Comparison of ENCODE assay signal across 8 cellular contexts in the genomic region with DNA sequence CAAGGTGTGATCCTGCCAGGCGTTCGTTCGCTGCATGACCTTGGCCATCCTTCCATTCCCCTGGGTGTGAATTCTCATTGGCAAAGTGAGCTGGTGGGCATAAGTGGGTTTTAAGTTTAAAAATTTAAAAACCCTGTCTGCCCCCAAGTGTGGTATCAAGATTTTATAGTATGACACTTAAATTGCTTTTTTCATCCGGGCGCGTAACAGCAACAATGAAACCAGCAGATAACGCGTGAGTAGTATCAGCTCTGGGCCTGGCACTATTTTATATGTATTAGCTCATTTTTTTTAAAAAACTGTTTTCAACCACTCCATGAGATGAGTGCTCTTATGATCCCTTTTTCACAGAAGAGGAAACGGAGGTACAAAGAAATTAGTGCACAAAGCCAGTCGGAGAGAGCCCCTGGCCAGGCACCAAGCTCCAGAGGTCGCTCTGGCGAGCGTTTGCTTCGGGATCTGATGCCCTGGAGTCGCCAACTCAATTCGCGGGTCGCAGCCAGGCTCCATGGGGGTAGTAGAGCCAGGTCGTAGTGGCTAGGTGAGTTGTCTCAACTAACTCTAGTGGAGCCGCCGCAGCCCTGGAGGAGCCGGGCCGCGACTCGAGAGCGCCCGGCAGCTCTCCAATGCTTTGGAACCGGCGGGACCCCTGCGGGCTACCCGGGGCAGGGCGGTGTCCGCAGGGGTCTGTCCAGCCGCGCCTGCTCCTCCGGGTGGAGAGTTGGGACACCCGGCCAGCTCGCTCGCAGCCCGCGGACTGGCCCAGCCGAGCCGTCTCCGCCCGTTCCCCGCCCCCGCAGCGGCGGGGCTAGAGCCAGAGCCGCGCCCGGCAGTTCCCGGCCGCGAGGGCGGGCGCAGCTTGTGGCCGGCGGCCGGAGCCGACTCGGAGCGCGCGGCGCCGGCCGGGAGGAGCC. TPM values are rescaled to one million over a fixed set of nuclear protein-coding genes. Genes with fewer than 3 reads are reported as not detected.
DNase-seq lines count a peak whose midpoint lies in the region; ATAC-seq and TF ChIP-seq lines count a peak whose summit lies in the region.

A gene with protein sequence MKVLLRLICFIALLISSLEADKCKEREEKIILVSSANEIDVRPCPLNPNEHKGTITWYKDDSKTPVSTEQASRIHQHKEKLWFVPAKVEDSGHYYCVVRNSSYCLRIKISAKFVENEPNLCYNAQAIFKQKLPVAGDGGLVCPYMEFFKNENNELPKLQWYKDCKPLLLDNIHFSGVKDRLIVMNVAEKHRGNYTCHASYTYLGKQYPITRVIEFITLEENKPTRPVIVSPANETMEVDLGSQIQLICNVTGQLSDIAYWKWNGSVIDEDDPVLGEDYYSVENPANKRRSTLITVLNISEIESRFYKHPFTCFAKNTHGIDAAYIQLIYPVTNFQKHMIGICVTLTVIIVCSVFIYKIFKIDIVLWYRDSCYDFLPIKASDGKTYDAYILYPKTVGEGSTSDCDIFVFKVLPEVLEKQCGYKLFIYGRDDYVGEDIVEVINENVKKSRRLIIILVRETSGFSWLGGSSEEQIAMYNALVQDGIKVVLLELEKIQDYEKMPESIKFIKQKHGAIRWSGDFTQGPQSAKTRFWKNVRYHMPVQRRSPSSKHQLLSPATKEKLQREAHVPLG (plus strand): TSS at position 832 of the 914 bp plus-strand sequence. CDS start 14,979 bp downstream, outside the sequence.

- POLR2A ChIA-PET in activated CD4-positive, alpha-beta T cell treated with anti-CD3 and anti-CD28 coated beads for 36 hours (lab: Charles Lee): interaction anchor here (1.2 kb wide), 1 partner anchor 143 kb away, joined by 4 read pairs; no protein-coding TSS in a partner anchor

- peak within 1 kb of the TSS; percentile 90 for H3K27ac Mint-ChIP-seq in activated CD4-positive, alpha-beta T cell treated with anti-CD3 and anti-CD28 coated beads for 36 hours
- no peak within 1 kb of the TSS for H3K27ac Mint-ChIP-seq in endothelial cell (ENCODE audit: unreplicated experiment)

- H3K9me3 Mint-ChIP-seq in activated CD4-positive, alpha-beta T cell treated with anti-CD3 and anti-CD28 coated beads for 36 hours (ENCODE audit: low read depth): peaks cover 48% of the 10 kb centered on the region
- peaks cover 11% of the 10 kb centered on the region for H3K9me3 Mint-ChIP-seq in endothelial cell (ENCODE audit: unreplicated experiment)

- H3K27me3 Mint-ChIP-seq in activated CD4-positive, alpha-beta T cell treated with anti-CD3 and anti-CD28 coated beads for 36 hours: peaks cover 24% of the 10 kb centered on the region
- H3K27me3 Mint-ChIP-seq in endothelial cell (ENCODE audit: unreplicated experiment): peaks cover 19% of the 10 kb centered on the region

- H3K9me3 ChIP-seq in lung (ENCODE audit: control insufficient read depth in 2 of 2, insufficient read depth in 1 of 2, low read length in 1 of 2) (peaks cover 8 to 23% of the 10 kb centered on the region in 2 donors), thymus (ENCODE audit: control insufficient read depth) (no peaks in the 10 kb centered on the region)

- peak; percentile 47 for DNase-seq in activated CD4-positive, alpha-beta T cell treated with anti-CD3 and anti-CD28 coated beads for 36 hours
- DNase-seq in activated CD4-positive, alpha-beta T cell treated with anti-CD3 and anti-CD28 coated beads, Interleukin-2, amount 50 U/mL, for 4 hours: no peak
- peak; percentile 61 for DNase-seq in endothelial cell (ENCODE audit: low spot score)
- DNase-seq in lung (ENCODE audit: low spot score): peak; percentile 82
- no peak for DNase-seq in SHP77 treated with DMSO at 0.1 percent for 48 hours (lab: John Stamatoyannopoulos, UW)

- intact Hi-C loops in activated CD4-positive, alpha-beta T cell treated with anti-CD3 and anti-CD28 coated beads for 36 hours (cut with DNase I, micrococcal nuclease): no loop called here

- peaks cover 7 to 10% of the 10 kb centered on the region in 2 donors for H3K36me3 ChIP-seq in lung (ENCODE audit: control insufficient read depth in 2 of 2, insufficient read depth in 2 of 2, low read length in 2 of 2)
- no peaks in the 10 kb centered on the region for H3K36me3 ChIP-seq in thymus (ENCODE audit: control insufficient read depth, insufficient read depth)

- peak within 1 kb of the TSS; percentile 67 for H3K4me3 ChIP-seq in lung
- peak within 1 kb of the TSS; percentile 25 for H3K4me3 ChIP-seq in thymus (ENCODE audit: low read length)

- CTCF ChIA-PET in activated CD4-positive, alpha-beta T cell treated with anti-CD3 and anti-CD28 coated beads for 36 hours (lab: Charles Lee): interaction anchor here (0.5 to 1.7 kb wide), 6 partner anchors 8 to 136 kb away, joined by 3 to 7 read pairs (median 4); no protein-coding TSS in a partner anchor

- H3K27ac ChIP-seq in lung (ENCODE audit: low read depth in 1 of 2, low read length in 1 of 2) (peak within 1 kb of the TSS; percentile 85 to 95), thymus (ENCODE audit: low read depth) (peak within 1 kb of the TSS; percentile 80)

- H3K36me3 Mint-ChIP-seq in activated CD4-positive, alpha-beta T cell treated with anti-CD3 and anti-CD28 coated beads for 36 hours (ENCODE audit: low read depth): peaks cover 77% of the 10 kb centered on the region
- peaks cover 18% of the 10 kb centered on the region for H3K36me3 Mint-ChIP-seq in endothelial cell (ENCODE audit: low read depth, unreplicated experiment)

- ATAC-seq in activated CD4-positive, alpha-beta T cell treated with anti-CD3 and anti-CD28 coated beads for 36 hours: peak; percentile 38
- ATAC-seq in SK-N-SH treated with all-trans-retinoic acid at 6 μM for 48 hours: peak; percentile 87
- ATAC-seq in lung (ENCODE audit: insufficient read depth, low FRiP score): peak; percentile 85
- ATAC-seq in GM18873 (IDR thresholded peaks at IDR 0.05; ENCODE audit: low FRiP score, unreplicated experiment): no peak

- peak within 1 kb of the TSS; percentile 80 for H3K4me3 Mint-ChIP-seq in activated CD4-positive, alpha-beta T cell treated with anti-CD3 and anti-CD28 coated beads for 36 hours
- peak within 1 kb of the TSS; percentile 85 for H3K4me3 Mint-ChIP-seq in endothelial cell (ENCODE audit: unreplicated experiment)

- TF ChIP-seq CTCF in endothelial cell (IDR thresholded peaks at IDR 0.05; ENCODE audit: unreplicated experiment) (no peak), lung (IDR thresholded peaks at IDR 0.05; ENCODE audit: control extremely low read depth, extremely low read depth) (no peak)

- H3K4me1 ChIP-seq in lung (ENCODE audit: control insufficient read depth in 2 of 2, insufficient read depth in 2 of 2, low read length in 2 of 2): peaks cover 2 to 23% of the 10 kb centered on the region in 2 donors
- H3K4me1 ChIP-seq in thymus (ENCODE audit: control insufficient read depth, insufficient read depth, low read length): no peaks in the 10 kb centered on the region

- peaks cover 56% of the 10 kb centered on the region for H3K4me1 Mint-ChIP-seq in activated CD4-positive, alpha-beta T cell treated with anti-CD3 and anti-CD28 coated beads for 36 hours
- peaks cover 7% of the 10 kb centered on the region for H3K4me1 Mint-ChIP-seq in endothelial cell (ENCODE audit: unreplicated experiment)

- whole genome bisulfite sequencing in lung, 2 donors: 7 to 12% methylated on average over 46 to 68 of the region's 68 CpGs
- 18% methylated on average over 68 of the region's 68 CpGs for WGBS in thymus

- H3K27me3 ChIP-seq in lung (ENCODE audit: control insufficient read depth, insufficient read depth): no peaks in the 10 kb centered on the region
- peaks cover 19% of the 10 kb centered on the region for H3K27me3 ChIP-seq in thymus (ENCODE audit: control insufficient read depth, insufficient read depth)

TF ChIP-seq in SK-N-SH treated with all-trans-retinoic acid at 6 μM for 48 hours, 23 proteins besides CTCF, POLR2A, EP300 and RAD21:
- no peak for TF ChIP-seq PPARA (CRISPR knock-in tag; IDR thresholded peaks at IDR 0.05; ENCODE audit: borderline replicate concordance)
- peak; percentile 96 for TF ChIP-seq ZFP3 (CRISPR knock-in tag; IDR thresholded peaks at IDR 0.05)

RNA-seq across cellular contexts. Expression of the gene that starts here (rescaled TPM):
- total RNA-seq in activated CD4-positive, alpha-beta T cell treated with anti-CD3 and anti-CD28 coated beads for 36 hours: 10 to 100 TPM; 20.8 to 21.8 TPM
- total RNA-seq in endothelial cell (ENCODE audit: unreplicated experiment) (1.0 TPM), lung (100 to 1,000 TPM; 111 to 163 TPM)
- polyA plus RNA-seq in lung (100 to 1,000 TPM in 1 of 2 donors, 10 to 100 TPM in 1; 97.0 to 182 TPM), thymus (82.1 TPM)

Comparison
In these comparisons a context has a peak if more than half of its experiments do, and no peak if none do; other contexts are left out.
1. RNA of the gene that starts here (total RNA-seq): 111 to 163 TPM in lung and 20.8 to 21.8 TPM in activated CD4-positive, alpha-beta T cell treated with anti-CD3 and anti-CD28 coated beads for 36 hours; 1.0 TPM in endothelial cell (single experiment); every median in the first group is over 10 times any median in the second.
2. RNA of the gene that starts here (total RNA-seq): 111 to 163 TPM in lung; 20.8 to 21.8 TPM in activated CD4-positive, alpha-beta T cell treated with anti-CD3 and anti-CD28 coated beads for 36 hours; every median in the first group is over 4 times any median in the second.
3. DNase-seq: peak in activated CD4-positive, alpha-beta T cell treated with anti-CD3 and anti-CD28 coated beads for 36 hours (single experiment), endothelial cell (single experiment) and lung (single experiment); none in activated CD4-positive, alpha-beta T cell treated with anti-CD3 and anti-CD28 coated beads, Interleukin-2, amount 50 U/mL, for 4 hours (0 of 2) and SHP77 treated with DMSO at 0.1 percent for 48 hours (single experiment).